9 cellular contexts compared by ENCODE assay signal in genomic region chr4:70544279-70544870, GRCh38. TPM values are rescaled to one million over a fixed set of nuclear protein-coding genes. Genes with fewer than 3 reads are reported as not detected.
DNase-seq lines count a peak whose midpoint lies in the region; ATAC-seq, FAIRE-seq and TF ChIP-seq lines count a peak whose summit lies in the region.
"Had no signal": no experiment of that assay in that cellular context is flagged by ENCODE, and none has a peak within 500 bp of the region (broad histone marks: within the 10 kb centered on the region; RNA-seq: fewer than 3 reads in every experiment).

No MANE protein-coding gene starts in this region.

- no peaks in the 10 kb centered on the region for H3K9me3 Mint-ChIP-seq in stimulated activated effector memory CD8-positive, alpha-beta T cell treated with anti-CD3 and anti-CD28 coated beads, Interleukin-12 subunit alpha, Interleukin-12 subunit beta, amount 100 ng/mL, for 72 hours
- H3K9me3 Mint-ChIP-seq: activated naive CD4-positive, alpha-beta T cell treated with anti-CD3 and anti-CD28 coated beads, Interleukin-2, amount 50 U/mL, for 24 hours had no signal

- no peak overlapping the region for H3K4me2 ChIP-seq in K562 (ENCODE audit: insufficient read depth, low read length)

- no peaks in the 10 kb centered on the region for H3K9me1 ChIP-seq in K562 (ENCODE audit: control insufficient read depth, insufficient read depth, low read length)

- TF ChIP-seq CTCF in heart right ventricle (IDR thresholded peaks at IDR 0.05) (peak in 6 of 9 donors; percentile 10 to 41 (median 24)), K562 (IDR thresholded peaks at IDR 0.05 in 2 of 3, conservative IDR thresholded peaks at IDR 0.05 in 1 of 3; ENCODE audit: insufficient read depth in 2 of 3, low read depth in 1 of 3, low read length in 3 of 3) (peak; percentile 14 to 49 (median 45); a peak in 4 of 6 replicates), prostate gland (IDR thresholded peaks at IDR 0.05) (peak in 3 of 4 experiments; percentile 22 to 41 (median 35))

- peaks cover 0 to 18% (median 0%) of the 10 kb centered on the region in 7 donors for H3K27me3 ChIP-seq in heart right ventricle
- H3K27me3 ChIP-seq in K562 (ENCODE audit: control insufficient read depth in 2 of 2, insufficient read depth in 2 of 2, low read length in 2 of 2), result no peaks in the 10 kb centered on the region
- H3K27me3 ChIP-seq in prostate gland (replicated peaks; ENCODE audit: insufficient read depth), result no peaks in the 10 kb centered on the region

- peak; percentile 60 for FAIRE-seq in K562 (lab: Jason Lieb, UNC)
- FAIRE-seq in RCC 7860 (lab: Jason Lieb, UNC), result no peak

- no peaks in the 10 kb centered on the region for H3K79me2 ChIP-seq in K562 (ENCODE audit: control insufficient read depth, insufficient read depth, low read length)

- H4K20me1 ChIP-seq in K562 (replicated peaks; ENCODE audit: control insufficient read depth, insufficient read depth, low read length), result no peaks in the 10 kb centered on the region

- no peak overlapping the region for H3K4me3 ChIP-seq in heart right ventricle
- no peak overlapping the region for H3K4me3 ChIP-seq in K562
- H3K4me3 ChIP-seq in prostate gland, result no peak overlapping the region

- H3K9ac ChIP-seq in K562 (ENCODE audit: insufficient read depth in 1 of 2, low read depth in 2 of 2, low read length in 2 of 2), result no peak overlapping the region

- TF ChIP-seq POLR2A in K562 (conservative IDR thresholded peaks at IDR 0.05) (no peak), prostate gland (IDR thresholded peaks at IDR 0.05) (no peak)

- in situ Hi-C loops in K562 (cut with MboI), result no loop called here

- H3K4me1 ChIP-seq in heart right ventricle (no peaks in the 10 kb centered on the region), K562 (replicated peaks in 1 of 2; ENCODE audit: control insufficient read depth in 2 of 2, insufficient read depth in 2 of 2, low read length in 2 of 2) (no peaks in the 10 kb centered on the region), prostate gland (replicated peaks) (no peaks in the 10 kb centered on the region)

- TF ChIP-seq EP300 in K562 (IDR thresholded peaks at IDR 0.05; ENCODE audit: low read length), result no peak

- no peaks in the 10 kb centered on the region for H3K4me1 Mint-ChIP-seq in stimulated activated effector memory CD8-positive, alpha-beta T cell treated with anti-CD3 and anti-CD28 coated beads, Interleukin-12 subunit alpha, Interleukin-12 subunit beta, amount 100 ng/mL, for 72 hours
- H3K4me1 Mint-ChIP-seq: activated naive CD4-positive, alpha-beta T cell treated with anti-CD3 and anti-CD28 coated beads, Interleukin-2, amount 50 U/mL, for 24 hours had no signal

- ATAC-seq in heart right ventricle (no peak), Right ventricle myocardium superior (ENCODE audit: poor library complexity) (no peak), HG03469 (IDR thresholded peaks at IDR 0.05; ENCODE audit: unreplicated experiment) (peak; percentile 60), K562 (peak; percentile 78)
- no peak for ATAC-seq in stimulated activated effector memory CD8-positive, alpha-beta T cell treated with anti-CD3 and anti-CD28 coated beads, Interleukin-12 subunit alpha, Interleukin-12 subunit beta, amount 100 ng/mL, for 72 hours

- no peak overlapping the region for H3K27ac Mint-ChIP-seq in stimulated activated effector memory CD8-positive, alpha-beta T cell treated with anti-CD3 and anti-CD28 coated beads, Interleukin-12 subunit alpha, Interleukin-12 subunit beta, amount 100 ng/mL, for 72 hours
- H3K27ac Mint-ChIP-seq: activated naive CD4-positive, alpha-beta T cell treated with anti-CD3 and anti-CD28 coated beads, Interleukin-2, amount 50 U/mL, for 24 hours had no signal

- no peaks in the 10 kb centered on the region for H3K36me3 Mint-ChIP-seq in stimulated activated effector memory CD8-positive, alpha-beta T cell treated with anti-CD3 and anti-CD28 coated beads, Interleukin-12 subunit alpha, Interleukin-12 subunit beta, amount 100 ng/mL, for 72 hours
- H3K36me3 Mint-ChIP-seq: activated naive CD4-positive, alpha-beta T cell treated with anti-CD3 and anti-CD28 coated beads, Interleukin-2, amount 50 U/mL, for 24 hours had no signal

- no TSS peak for BruUV-seq in K562 (replicated peaks; lab: Mats Ljungman, UMichigan)

- peak in 1 of 2 experiments; percentile 41; a peak in 2 of 4 replicates for TF ChIP-seq RAD21 in K562 (CRISPR knock-in tag; conservative IDR thresholded peaks at IDR 0.05 in 1 of 2, IDR thresholded peaks at IDR 0.05 in 1 of 2)

- DNase-seq in heart right ventricle (no peak), Right ventricle myocardium superior (no peak), K562 (ENCODE audit: extremely low read depth in 1 of 4, low spot score in 3 of 4) (peak; percentile 8 to 18 (median 10)), prostate gland (ENCODE audit: low spot score) (no peak), RCC 7860 (ENCODE audit: low spot score) (no peak)
- no peak for DNase-seq in stimulated activated effector memory CD8-positive, alpha-beta T cell treated with anti-CD3 and anti-CD28 coated beads, Interleukin-12 subunit alpha, Interleukin-12 subunit beta, amount 100 ng/mL, for 72 hours (ENCODE audit: low spot score in 2 of 2)
- no peak for DNase-seq in activated CD4-positive, alpha-beta T cell treated with anti-CD3 and anti-CD28 coated beads for 4 hours

- POLR2A ChIA-PET in K562 (lab: Yijun Ruan, JAX), result no interaction called here

- no peak overlapping the region for H3K4me3 Mint-ChIP-seq in stimulated activated effector memory CD8-positive, alpha-beta T cell treated with anti-CD3 and anti-CD28 coated beads, Interleukin-12 subunit alpha, Interleukin-12 subunit beta, amount 100 ng/mL, for 72 hours
- H3K4me3 Mint-ChIP-seq: activated naive CD4-positive, alpha-beta T cell treated with anti-CD3 and anti-CD28 coated beads, Interleukin-2, amount 50 U/mL, for 24 hours had no signal

- H3K27ac ChIP-seq in heart right ventricle (no peak overlapping the region), K562 (ENCODE audit: extremely low read depth, low read depth, low read length) (no peak overlapping the region), prostate gland (no peak overlapping the region)

- intact Hi-C loops in heart right ventricle (cut with DNase I) (no loop called here), Right ventricle myocardium superior (cut with DNase I) (no loop called here), K562 (cut with micrococcal nuclease) (no loop called here), prostate gland (cut with DNase I) (no loop called here)

- H2AFZ ChIP-seq in K562 (ENCODE audit: low read depth, low read length), result no peak overlapping the region

- CTCF ChIA-PET in K562 (lab: Yijun Ruan, JAX; ENCODE audit: low intra/inter-chr PET ratio), result no interaction called here

- H3K9me3 ChIP-seq in heart right ventricle (no peaks in the 10 kb centered on the region), K562 (replicated peaks; ENCODE audit: control insufficient read depth, insufficient read depth, low read depth, low read length) (no peaks in the 10 kb centered on the region), prostate gland (no peaks in the 10 kb centered on the region)

- H3K36me3 ChIP-seq in heart right ventricle (no peaks in the 10 kb centered on the region), K562 (ENCODE audit: control insufficient read depth, insufficient read depth, low read length) (no peaks in the 10 kb centered on the region), prostate gland (no peaks in the 10 kb centered on the region)

TF ChIP-seq in K562, 482 proteins besides CTCF, POLR2A, EP300 and RAD21 (continues in another document):
- no peak for TF ChIP-seq HDAC1 (IDR thresholded peaks at IDR 0.05)

RNA-seq across cellular contexts. Expression of gene AMTN, which starts 26.0 kb away (rescaled TPM):
- total RNA-seq in heart right ventricle (not detected), Right ventricle myocardium superior (not detected), K562 (2014; rRNA removed) (not detected in 2 replicates), K562 (2014; rRNA removed; fragmentation: Illumina TruSeq; extraction: Trizol) (not detected in 2 replicates), K562 (2015; rRNA removed; fragmentation: Illumina TruSeq; extraction: Trizol) (not detected in 2 replicates), K562 (2021) (not detected in 2 replicates), prostate gland (10 to 100 TPM in 1 of 2 donors, not detected in 1; 10.1 TPM)
- polyA plus RNA-seq in heart right ventricle (not detected), K562 (2011; rRNA removed) (not detected in 2 replicates), K562 (2014; fragmentation: Illumina TruSeq; extraction: Trizol) (not detected in 2 replicates), K562 (2014; fragmentation: Nextera tagmentation; extraction: Ambion mirVana) (not detected), K562 (2014; rRNA removed) (not detected in 2 replicates)
- total RNA-seq in K562 (2011; cell fraction: chromatin; rRNA removed; ENCODE audit: low replicate concordance), result not detected in 2 replicates
- total RNA-seq in K562 (2011; cell fraction: nucleolus; rRNA removed), result not detected in 2 replicates
- not detected in 2 replicates for total RNA-seq in K562 (2011; cell fraction: nucleoplasm; rRNA removed)
- polyA plus RNA-seq in K562 (2011; cell fraction: cytosol; rRNA removed), result not detected in 2 replicates
- not detected in 2 replicates for polyA plus RNA-seq in K562 (2011; cell fraction: nucleus; rRNA removed)
- polyA plus RNA-seq in K562 (2012), result not detected in 2 replicates
- polyA minus RNA-seq in K562 (2011; rRNA and poly(A)+ RNA removed), result not detected in 2 replicates
- polyA minus RNA-seq in K562 (2011; cell fraction: cytosol; rRNA and poly(A)+ RNA removed), result not detected in 2 replicates
- polyA minus RNA-seq in K562 (2011; cell fraction: nucleus; rRNA and poly(A)+ RNA removed), result not detected in 2 replicates

RNA-seq across cellular contexts. Expression of gene AMBN, which starts 47.7 kb away (rescaled TPM):
- total RNA-seq in heart right ventricle (not detected), Right ventricle myocardium superior (not detected), K562 (2014; rRNA removed) (0.09 and 0.16 TPM in 2 replicates), K562 (2014; rRNA removed; fragmentation: Illumina TruSeq; extraction: Trizol) (not detected in 2 replicates), K562 (2015; rRNA removed; fragmentation: Illumina TruSeq; extraction: Trizol) (not detected in 2 replicates), K562 (2021) (not detected in 2 replicates), prostate gland (not detected)
- polyA plus RNA-seq in heart right ventricle (not detected), K562 (2011; rRNA removed) (not detected in 2 replicates), K562 (2014; fragmentation: Illumina TruSeq; extraction: Trizol) (not detected in 2 replicates), K562 (2014; fragmentation: Nextera tagmentation; extraction: Ambion mirVana) (under 1 TPM in 1 of 2 experiments, not detected in 1; 0.03 TPM), K562 (2014; rRNA removed) (0.07 TPM in 1 of 2 replicates, not detected in the other)
- total RNA-seq in K562 (2011; cell fraction: chromatin; rRNA removed; ENCODE audit: low replicate concordance), result not detected in 2 replicates
- not detected in 2 replicates for total RNA-seq in K562 (2011; cell fraction: nucleolus; rRNA removed)
- total RNA-seq in K562 (2011; cell fraction: nucleoplasm; rRNA removed), result not detected in 2 replicates
- not detected in 2 replicates for polyA plus RNA-seq in K562 (2011; cell fraction: cytosol; rRNA removed)
- polyA plus RNA-seq in K562 (2011; cell fraction: nucleus; rRNA removed), result not detected in 2 replicates
- polyA plus RNA-seq in K562 (2012), result 0.07 TPM in 1 of 2 replicates, not detected in the other
- not detected in 2 replicates for polyA minus RNA-seq in K562 (2011; rRNA and poly(A)+ RNA removed)
- polyA minus RNA-seq in K562 (2011; cell fraction: cytosol; rRNA and poly(A)+ RNA removed), result not detected in 2 replicates
- polyA minus RNA-seq in K562 (2011; cell fraction: nucleus; rRNA and poly(A)+ RNA removed), result not detected in 2 replicates

Comparison
In these comparisons a context has a peak if more than half of its experiments do, and no peak if none do; other contexts are left out.
1. ATAC-seq: peak in HG03469 (single experiment) and K562 (single experiment); none in heart right ventricle (0 of 8), Right ventricle myocardium superior (single experiment) and stimulated activated effector memory CD8-positive, alpha-beta T cell treated with anti-CD3 and anti-CD28 coated beads, Interleukin-12 subunit alpha, Interleukin-12 subunit beta, amount 100 ng/mL, for 72 hours (single experiment).
2. DNase-seq: peak in K562 (4 of 4); none in heart right ventricle (0 of 2), Right ventricle myocardium superior (single experiment), prostate gland (single experiment), RCC 7860 (single experiment), stimulated activated effector memory CD8-positive, alpha-beta T cell treated with anti-CD3 and anti-CD28 coated beads, Interleukin-12 subunit alpha, Interleukin-12 subunit beta, amount 100 ng/mL, for 72 hours (0 of 2) and activated CD4-positive, alpha-beta T cell treated with anti-CD3 and anti-CD28 coated beads for 4 hours (0 of 2).
3. Peak in every context shown above with its lines, with median percentiles within 50 percentile points of each other: CTCF ChIP-seq.